8 cellular contexts compared by ENCODE assay signal in the genomic region with DNA sequence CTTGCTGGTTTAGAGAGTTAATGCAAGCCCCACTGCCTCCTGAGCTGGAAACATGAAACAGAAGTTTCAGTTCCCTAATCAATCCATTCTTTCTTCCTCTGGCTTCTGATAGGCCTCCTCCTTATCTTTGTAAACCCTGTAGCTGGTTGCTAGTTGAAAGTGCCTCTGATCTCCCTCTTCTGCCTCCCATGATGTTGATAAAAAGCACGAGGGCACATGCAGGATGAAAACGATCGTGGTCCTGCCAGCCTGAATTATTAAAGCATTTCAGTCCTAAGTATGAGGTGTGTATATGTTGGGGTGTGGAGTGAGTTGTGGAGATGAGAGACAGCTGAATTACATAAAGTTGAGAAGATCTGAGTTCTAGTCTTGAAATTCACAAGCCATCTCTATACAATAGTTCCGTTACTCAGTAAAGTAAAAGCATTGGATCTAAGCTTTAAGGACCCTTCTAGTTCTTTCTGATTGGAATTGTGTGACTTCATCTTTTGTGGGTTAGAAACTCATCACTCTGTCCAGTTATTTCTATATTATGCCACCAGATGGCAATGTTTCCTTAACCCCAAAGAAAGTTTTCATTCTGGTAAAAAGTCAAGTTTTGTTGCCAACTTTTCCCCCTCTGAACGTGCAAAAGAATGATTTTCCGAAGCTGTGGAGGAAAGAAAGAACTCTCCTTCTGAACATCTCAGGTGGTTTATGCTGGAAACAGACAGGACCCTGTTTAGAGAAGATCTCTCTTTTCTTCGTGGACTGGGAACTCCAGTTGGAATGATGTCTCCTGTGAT. TPM values are rescaled to one million over a fixed set of nuclear protein-coding genes. Genes with fewer than 3 reads are reported as not detected.
DNase-seq lines count a peak whose midpoint lies in the region; ATAC-seq, FAIRE-seq and TF ChIP-seq lines count a peak whose summit lies in the region.

No MANE protein-coding gene starts in this region.

- peaks cover 49% of the 10 kb centered on the region for H3K27me3 ChIP-seq in endodermal cell (ENCODE audit: control insufficient read depth, insufficient read depth, low read length, poor library complexity, severe bottlenecking)

- DNase-seq in DMS 273 treated with DMSO at 0.1 percent for 48 hours (lab: John Stamatoyannopoulos, UW), result peak; percentile 8
- DNase-seq in HT-29 (ENCODE audit: low spot score), result peak; percentile 93
- peak; percentile 66 for DNase-seq in RCC 7860 (ENCODE audit: low spot score)
- DNase-seq in endodermal cell, result no peak
- DNase-seq in midbrain (lab: John Stamatoyannopoulos, UW), result peak; percentile 76
- DNase-seq in activated CD4-positive, alpha-beta T cell treated with anti-CD3 and anti-CD28 coated beads, Interleukin-2, amount 50 U/mL, for 4 hours, result no peak

- H3K27ac Mint-ChIP-seq in endodermal cell, result peak overlapping the region; percentile 28

- H3K36me3 ChIP-seq in endodermal cell (ENCODE audit: control insufficient read depth, insufficient read depth, low read length), result no peaks in the 10 kb centered on the region

- H3K4me1 Mint-ChIP-seq in endodermal cell, result peaks cover 23% of the 10 kb centered on the region

- no peak overlapping the region for H3K4me3 Mint-ChIP-seq in endodermal cell

- ATAC-seq in GM19438 (IDR thresholded peaks at IDR 0.05; ENCODE audit: low read depth, unreplicated experiment), result peak; percentile 85
- no peak for ATAC-seq in HG03439 (IDR thresholded peaks at IDR 0.05; ENCODE audit: unreplicated experiment)

- no peaks in the 10 kb centered on the region for H3K9me3 Mint-ChIP-seq in endodermal cell

- H3K9me3 ChIP-seq in endodermal cell (ENCODE audit: control insufficient read depth, low read length), result no peaks in the 10 kb centered on the region

- H3K36me3 Mint-ChIP-seq in endodermal cell (ENCODE audit: low read depth), result no peaks in the 10 kb centered on the region

- peaks cover 5% of the 10 kb centered on the region for H3K4me1 ChIP-seq in endodermal cell (ENCODE audit: control insufficient read depth, insufficient read depth, low read length)

- 24 to 34% methylated on average over 3 to 7 of the region's 7 CpGs for whole genome bisulfite sequencing in endodermal cell (ENCODE audit: insufficient coverage in 1 of 2, insufficient read length in 1 of 2), 2 experiments

- peaks cover 46% of the 10 kb centered on the region for H3K27me3 Mint-ChIP-seq in endodermal cell (ENCODE audit: insufficient read depth)

- no peak overlapping the region for H3K9ac ChIP-seq in endodermal cell (ENCODE audit: extremely low read depth, low read length, poor library complexity, severe bottlenecking)

- H3K4me3 ChIP-seq in endodermal cell (ENCODE audit: low read length), result no peak overlapping the region

- no peak overlapping the region for H3K27ac ChIP-seq in endodermal cell (ENCODE audit: low read depth, low read length)

- peak; percentile 73 for FAIRE-seq in RCC 7860 (lab: Jason Lieb, UNC)

- TF ChIP-seq CTCF in endodermal cell (conservative IDR thresholded peaks at IDR 0.05), result peak; percentile 85

RNA-seq across cellular contexts. Expression of a gene that starts 34.8 kb away (rescaled TPM):
- 258 and 320 TPM in 2 replicates for total RNA-seq in HT-29 (2014; rRNA removed; shearing (Covaris generic))
- under 1 TPM in 1 of 2 donors, not detected in 1; 0.22 TPM for total RNA-seq in endodermal cell
- polyA plus RNA-seq in endodermal cell (2013, experiment 1 of 2), result not detected
- not detected for polyA plus RNA-seq in endodermal cell (2013, experiment 2 of 2)

Comparison
In these comparisons a context has a peak if more than half of its experiments do, and no peak if none do; other contexts are left out.
1. DNase-seq: peak in DMS 273 treated with DMSO at 0.1 percent for 48 hours (single experiment), HT-29 (single experiment), RCC 7860 (single experiment) and midbrain (single experiment); none in endodermal cell (single experiment) and activated CD4-positive, alpha-beta T cell treated with anti-CD3 and anti-CD28 coated beads, Interleukin-2, amount 50 U/mL, for 4 hours (0 of 2).
2. RNA of a gene that starts 34.8 kb away (total RNA-seq): 258 to 320 TPM in HT-29; 0.22 TPM in endodermal cell; every median in the first group is over 100 times any median in the second.